11 cellular contexts compared by ENCODE assay signal in the genomic region with DNA sequence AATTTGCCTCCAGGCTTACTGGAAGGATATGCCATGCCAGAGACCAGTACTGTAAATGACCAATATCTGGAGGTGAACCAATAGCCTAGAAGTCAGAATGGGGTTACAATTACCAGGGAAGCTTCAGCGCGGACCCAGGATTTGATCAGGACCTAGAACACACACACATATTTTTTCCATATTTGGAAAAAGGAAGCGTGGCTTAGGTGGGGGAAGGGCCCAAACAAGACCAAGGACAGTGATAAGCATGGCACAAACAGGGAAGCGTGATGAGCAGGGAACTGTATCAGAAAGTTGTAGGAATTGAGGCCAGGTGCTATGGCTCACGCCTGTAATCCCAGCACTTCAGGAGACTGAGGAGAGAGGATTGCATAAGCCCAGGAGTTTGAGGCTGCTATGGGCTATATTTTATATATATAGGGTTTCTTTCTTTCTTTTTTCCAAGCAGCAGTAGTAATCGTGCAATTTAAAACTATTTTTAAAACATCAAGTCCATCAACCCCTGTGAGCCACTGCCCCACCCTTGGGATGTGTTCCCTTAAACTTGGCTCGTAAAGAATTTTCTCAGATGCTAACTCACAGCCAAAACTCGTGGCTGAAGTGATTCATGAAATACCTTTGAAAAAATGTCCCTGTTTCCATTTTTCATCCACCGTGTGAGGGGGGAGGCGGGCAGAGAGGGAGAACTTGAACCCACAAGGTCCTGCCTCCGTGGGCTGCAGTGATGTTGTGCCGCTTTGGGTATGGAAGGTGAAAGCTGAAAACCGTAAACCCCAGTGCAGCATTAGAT. TPM values are rescaled to one million over a fixed set of nuclear protein-coding genes. Genes with fewer than 3 reads are reported as not detected.
DNase-seq lines count a peak whose midpoint lies in the region; ATAC-seq and TF ChIP-seq lines count a peak whose summit lies in the region.
"Had no signal": no experiment of that assay in that cellular context is flagged by ENCODE, and none has a peak within 500 bp of the region (broad histone marks: within the 10 kb centered on the region; RNA-seq: fewer than 3 reads in every experiment).

No MANE protein-coding gene starts in this region.

- H3K9me3 ChIP-seq in RWPE2 (ENCODE audit: severe bottlenecking) (no peaks in the 10 kb centered on the region), skeletal muscle satellite cell (replicated peaks; ENCODE audit: low read length) (no peaks in the 10 kb centered on the region)
- H3K9me3 ChIP-seq: suprapubic skin had no signal

- DNase-seq in GM04503 (ENCODE audit: low read depth) (peak; percentile 74), RWPE2 (ENCODE audit: low spot score) (no peak), fibroblast of mammary gland (ENCODE audit: low read depth) (peak; percentile 70), GF-D8 (lab: John Stamatoyannopoulos, UW) (no peak), midbrain (lab: John Stamatoyannopoulos, UW) (no peak)
- DNase-seq in stimulated activated naive CD8-positive, alpha-beta T cell treated with anti-CD3 and anti-CD28 coated beads, Interleukin-15, Interleukin-2, amounts not matched to agents 100 U/mL and 50 U/mL, for 24 hours = no peak
- no peak for DNase-seq in activated naive CD4-positive, alpha-beta T cell (lab: John Stamatoyannopoulos, UW)
- DNase-seq: DMS 273 treated with DMSO at 0.1 percent for 48 hours, NCI-H2227 treated with DMSO at 0.1 percent for 48 hours had no signal

- H3K27me3 ChIP-seq in RWPE2 (ENCODE audit: insufficient read depth, poor library complexity, severe bottlenecking) = no peaks in the 10 kb centered on the region
- no peaks in the 10 kb centered on the region for H3K27me3 ChIP-seq in skeletal muscle satellite cell (ENCODE audit: control insufficient read depth, insufficient read depth, low read length)

- TF ChIP-seq CTCF in RWPE2 (IDR thresholded peaks at IDR 0.05; ENCODE audit: poor library complexity, severe bottlenecking) = no peak
- TF ChIP-seq CTCF in fibroblast of mammary gland (conservative IDR thresholded peaks at IDR 0.05; ENCODE audit: control insufficient read depth, insufficient read depth, low read depth, low read length) = no peak

- H3K4me1 ChIP-seq in RWPE2 (ENCODE audit: insufficient read depth, poor library complexity, severe bottlenecking) (peaks cover 9% of the 10 kb centered on the region), skeletal muscle satellite cell (ENCODE audit: control insufficient read depth, insufficient read depth, low read length) (peaks cover 35% of the 10 kb centered on the region)
- H3K4me1 ChIP-seq: suprapubic skin had no signal

- no peaks in the 10 kb centered on the region for H3K36me3 ChIP-seq in RWPE2 (ENCODE audit: low read depth)
- H3K36me3 ChIP-seq in skeletal muscle satellite cell (ENCODE audit: insufficient read depth, low read length) = no peaks in the 10 kb centered on the region
- H3K36me3 ChIP-seq: suprapubic skin had no signal

- H3K4me3 ChIP-seq in RWPE2 (ENCODE audit: severe bottlenecking) (no peak overlapping the region), fibroblast of mammary gland (ENCODE audit: control insufficient read depth, low read depth, low read length) (no peak overlapping the region), skeletal muscle satellite cell (ENCODE audit: low read length) (no peak overlapping the region)
- H3K4me3 ChIP-seq: suprapubic skin had no signal

- peak; percentile 87 for ATAC-seq in RWPE2 (ENCODE audit: low read depth)
- ATAC-seq in stimulated activated naive CD8-positive, alpha-beta T cell treated with anti-CD3 and anti-CD28 coated beads, Interleukin-15, Interleukin-2, amounts not matched to agents 100 U/mL and 50 U/mL, for 24 hours = no peak

- H3K4me2 ChIP-seq in skeletal muscle satellite cell (ENCODE audit: low read length) = peak overlapping the region; percentile 68

- H3K27ac ChIP-seq in RWPE2 (ENCODE audit: poor library complexity, severe bottlenecking) = peak overlapping the region; percentile 75
- H3K27ac ChIP-seq: suprapubic skin had no signal

- peak overlapping the region; percentile 72 for H3K9ac ChIP-seq in skeletal muscle satellite cell (ENCODE audit: low read depth, low read length)

RNA-seq across cellular contexts. Expression of a gene that starts 16.7 kb away (rescaled TPM):
- total RNA-seq in skeletal muscle satellite cell (2012; rRNA removed) = under 0.01 TPM in 2 replicates
- total RNA-seq: suprapubic skin had no signal

RNA-seq across cellular contexts. Expression of a gene that starts 46.2 kb away (rescaled TPM):
- 14.2 and 17.5 TPM in 2 replicates for total RNA-seq in skeletal muscle satellite cell (2012; rRNA removed)

Comparison
In these comparisons a context has a peak if more than half of its experiments do, and no peak if none do; other contexts are left out.
1. DNase-seq: peak in GM04503 (single experiment) and fibroblast of mammary gland (single experiment); none in RWPE2 (single experiment), stimulated activated naive CD8-positive, alpha-beta T cell treated with anti-CD3 and anti-CD28 coated beads, Interleukin-15, Interleukin-2, amounts not matched to agents 100 U/mL and 50 U/mL, for 24 hours (single experiment), GF-D8 (single experiment), activated naive CD4-positive, alpha-beta T cell (0 of 4) and midbrain (single experiment).